Comparison of ENCODE assay signal across 1 cellular context in the genomic region with DNA sequence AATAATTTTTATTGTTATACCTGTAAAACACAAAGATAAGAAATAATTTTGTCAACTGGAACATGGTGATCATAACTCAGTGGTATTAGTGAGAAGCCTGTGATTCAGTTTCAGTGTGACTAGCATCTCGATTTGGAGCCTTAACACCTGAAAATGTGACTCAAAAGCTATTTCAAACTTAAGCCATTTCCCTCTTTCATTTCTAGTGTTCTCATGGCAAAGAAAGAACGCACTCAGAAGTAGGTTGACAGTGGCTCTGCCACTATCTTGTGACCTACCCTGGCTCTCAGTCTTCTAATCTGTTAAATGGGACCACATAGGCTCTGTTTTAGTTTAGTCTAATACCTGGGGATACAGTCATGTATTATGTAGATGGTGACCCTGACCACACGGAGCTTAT.
TF ChIP-seq lines count a peak whose summit lies in the region.

No MANE protein-coding gene starts in this region.

TF ChIP-seq in GM12878, 131 proteins besides CTCF, POLR2A, EP300 and RAD21 (continued from another document and continues in another):
- TF ChIP-seq ETV6 (conservative IDR thresholded peaks at IDR 0.05 in 1 of 2, IDR thresholded peaks at IDR 0.05 in 1 of 2; ENCODE audit: borderline replicate concordance in 1 of 2, low read depth in 1 of 2): peak in 1 of 2 experiments; percentile 83; a peak in 2 of 4 replicates
- TF ChIP-seq, protein P1, sequence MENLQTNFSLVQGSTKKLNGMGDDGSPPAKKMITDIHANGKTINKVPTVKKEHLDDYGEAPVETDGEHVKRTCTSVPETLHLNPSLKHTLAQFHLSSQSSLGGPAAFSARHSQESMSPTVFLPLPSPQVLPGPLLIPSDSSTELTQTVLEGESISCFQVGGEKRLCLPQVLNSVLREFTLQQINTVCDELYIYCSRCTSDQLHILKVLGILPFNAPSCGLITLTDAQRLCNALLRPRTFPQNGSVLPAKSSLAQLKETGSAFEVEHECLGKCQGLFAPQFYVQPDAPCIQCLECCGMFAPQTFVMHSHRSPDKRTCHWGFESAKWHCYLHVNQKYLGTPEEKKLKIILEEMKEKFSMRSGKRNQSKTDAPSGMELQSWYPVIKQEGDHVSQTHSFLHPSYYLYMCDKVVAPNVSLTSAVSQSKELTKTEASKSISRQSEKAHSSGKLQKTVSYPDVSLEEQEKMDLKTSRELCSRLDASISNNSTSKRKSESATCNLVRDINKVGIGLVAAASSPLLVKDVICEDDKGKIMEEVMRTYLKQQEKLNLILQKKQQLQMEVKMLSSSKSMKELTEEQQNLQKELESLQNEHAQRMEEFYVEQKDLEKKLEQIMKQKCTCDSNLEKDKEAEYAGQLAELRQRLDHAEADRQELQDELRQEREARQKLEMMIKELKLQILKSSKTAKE (IDR thresholded peaks at IDR 0.05; ENCODE audit: low read depth, poor library complexity, severe bottlenecking): peak; percentile 80
- no peak for TF ChIP-seq EZH2 (IDR thresholded peaks at IDR 0.05; ENCODE audit: borderline replicate concordance, control insufficient read depth, low read depth, low read length)
- no peak for TF ChIP-seq ZSCAN29 (IDR thresholded peaks at IDR 0.05)
- TF ChIP-seq, protein P2, sequence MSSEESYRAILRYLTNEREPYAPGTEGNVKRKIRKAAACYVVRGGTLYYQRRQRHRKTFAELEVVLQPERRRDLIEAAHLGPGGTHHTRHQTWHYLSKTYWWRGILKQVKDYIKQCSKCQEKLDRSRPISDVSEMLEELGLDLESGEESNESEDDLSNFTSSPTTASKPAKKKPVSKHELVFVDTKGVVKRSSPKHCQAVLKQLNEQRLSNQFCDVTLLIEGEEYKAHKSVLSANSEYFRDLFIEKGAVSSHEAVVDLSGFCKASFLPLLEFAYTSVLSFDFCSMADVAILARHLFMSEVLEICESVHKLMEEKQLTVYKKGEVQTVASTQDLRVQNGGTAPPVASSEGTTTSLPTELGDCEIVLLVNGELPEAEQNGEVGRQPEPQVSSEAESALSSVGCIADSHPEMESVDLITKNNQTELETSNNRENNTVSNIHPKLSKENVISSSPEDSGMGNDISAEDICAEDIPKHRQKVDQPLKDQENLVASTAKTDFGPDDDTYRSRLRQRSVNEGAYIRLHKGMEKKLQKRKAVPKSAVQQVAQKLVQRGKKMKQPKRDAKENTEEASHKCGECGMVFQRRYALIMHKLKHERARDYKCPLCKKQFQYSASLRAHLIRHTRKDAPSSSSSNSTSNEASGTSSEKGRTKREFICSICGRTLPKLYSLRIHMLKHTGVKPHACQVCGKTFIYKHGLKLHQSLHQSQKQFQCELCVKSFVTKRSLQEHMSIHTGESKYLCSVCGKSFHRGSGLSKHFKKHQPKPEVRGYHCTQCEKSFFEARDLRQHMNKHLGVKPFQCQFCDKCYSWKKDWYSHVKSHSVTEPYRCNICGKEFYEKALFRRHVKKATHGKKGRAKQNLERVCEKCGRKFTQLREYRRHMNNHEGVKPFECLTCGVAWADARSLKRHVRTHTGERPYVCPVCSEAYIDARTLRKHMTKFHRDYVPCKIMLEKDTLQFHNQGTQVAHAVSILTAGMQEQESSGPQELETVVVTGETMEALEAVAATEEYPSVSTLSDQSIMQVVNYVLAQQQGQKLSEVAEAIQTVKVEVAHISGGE (CRISPR knock-in tag; IDR thresholded peaks at IDR 0.05): peak; percentile 36; the same call in 1 of the 2 replicates
- peak; percentile 99 for TF ChIP-seq ZNF217 (IDR thresholded peaks at IDR 0.05)
- TF ChIP-seq CBX5 (IDR thresholded peaks at IDR 0.05; ENCODE audit: low read depth): peak; percentile 93
- TF ChIP-seq, protein P3, sequence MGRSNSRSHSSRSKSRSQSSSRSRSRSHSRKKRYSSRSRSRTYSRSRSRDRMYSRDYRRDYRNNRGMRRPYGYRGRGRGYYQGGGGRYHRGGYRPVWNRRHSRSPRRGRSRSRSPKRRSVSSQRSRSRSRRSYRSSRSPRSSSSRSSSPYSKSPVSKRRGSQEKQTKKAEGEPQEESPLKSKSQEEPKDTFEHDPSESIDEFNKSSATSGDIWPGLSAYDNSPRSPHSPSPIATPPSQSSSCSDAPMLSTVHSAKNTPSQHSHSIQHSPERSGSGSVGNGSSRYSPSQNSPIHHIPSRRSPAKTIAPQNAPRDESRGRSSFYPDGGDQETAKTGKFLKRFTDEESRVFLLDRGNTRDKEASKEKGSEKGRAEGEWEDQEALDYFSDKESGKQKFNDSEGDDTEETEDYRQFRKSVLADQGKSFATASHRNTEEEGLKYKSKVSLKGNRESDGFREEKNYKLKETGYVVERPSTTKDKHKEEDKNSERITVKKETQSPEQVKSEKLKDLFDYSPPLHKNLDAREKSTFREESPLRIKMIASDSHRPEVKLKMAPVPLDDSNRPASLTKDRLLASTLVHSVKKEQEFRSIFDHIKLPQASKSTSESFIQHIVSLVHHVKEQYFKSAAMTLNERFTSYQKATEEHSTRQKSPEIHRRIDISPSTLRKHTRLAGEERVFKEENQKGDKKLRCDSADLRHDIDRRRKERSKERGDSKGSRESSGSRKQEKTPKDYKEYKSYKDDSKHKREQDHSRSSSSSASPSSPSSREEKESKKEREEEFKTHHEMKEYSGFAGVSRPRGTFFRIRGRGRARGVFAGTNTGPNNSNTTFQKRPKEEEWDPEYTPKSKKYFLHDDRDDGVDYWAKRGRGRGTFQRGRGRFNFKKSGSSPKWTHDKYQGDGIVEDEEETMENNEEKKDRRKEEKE (IDR thresholded peaks at IDR 0.05): no peak
- TF ChIP-seq BMI1 (IDR thresholded peaks at IDR 0.05; ENCODE audit: borderline replicate concordance): peak; percentile 12; the same call in 1 of the 2 replicates
- TF ChIP-seq BRCA1 (IDR thresholded peaks at IDR 0.05; ENCODE audit: low read depth, low read length): no peak
- TF ChIP-seq, protein P4, sequence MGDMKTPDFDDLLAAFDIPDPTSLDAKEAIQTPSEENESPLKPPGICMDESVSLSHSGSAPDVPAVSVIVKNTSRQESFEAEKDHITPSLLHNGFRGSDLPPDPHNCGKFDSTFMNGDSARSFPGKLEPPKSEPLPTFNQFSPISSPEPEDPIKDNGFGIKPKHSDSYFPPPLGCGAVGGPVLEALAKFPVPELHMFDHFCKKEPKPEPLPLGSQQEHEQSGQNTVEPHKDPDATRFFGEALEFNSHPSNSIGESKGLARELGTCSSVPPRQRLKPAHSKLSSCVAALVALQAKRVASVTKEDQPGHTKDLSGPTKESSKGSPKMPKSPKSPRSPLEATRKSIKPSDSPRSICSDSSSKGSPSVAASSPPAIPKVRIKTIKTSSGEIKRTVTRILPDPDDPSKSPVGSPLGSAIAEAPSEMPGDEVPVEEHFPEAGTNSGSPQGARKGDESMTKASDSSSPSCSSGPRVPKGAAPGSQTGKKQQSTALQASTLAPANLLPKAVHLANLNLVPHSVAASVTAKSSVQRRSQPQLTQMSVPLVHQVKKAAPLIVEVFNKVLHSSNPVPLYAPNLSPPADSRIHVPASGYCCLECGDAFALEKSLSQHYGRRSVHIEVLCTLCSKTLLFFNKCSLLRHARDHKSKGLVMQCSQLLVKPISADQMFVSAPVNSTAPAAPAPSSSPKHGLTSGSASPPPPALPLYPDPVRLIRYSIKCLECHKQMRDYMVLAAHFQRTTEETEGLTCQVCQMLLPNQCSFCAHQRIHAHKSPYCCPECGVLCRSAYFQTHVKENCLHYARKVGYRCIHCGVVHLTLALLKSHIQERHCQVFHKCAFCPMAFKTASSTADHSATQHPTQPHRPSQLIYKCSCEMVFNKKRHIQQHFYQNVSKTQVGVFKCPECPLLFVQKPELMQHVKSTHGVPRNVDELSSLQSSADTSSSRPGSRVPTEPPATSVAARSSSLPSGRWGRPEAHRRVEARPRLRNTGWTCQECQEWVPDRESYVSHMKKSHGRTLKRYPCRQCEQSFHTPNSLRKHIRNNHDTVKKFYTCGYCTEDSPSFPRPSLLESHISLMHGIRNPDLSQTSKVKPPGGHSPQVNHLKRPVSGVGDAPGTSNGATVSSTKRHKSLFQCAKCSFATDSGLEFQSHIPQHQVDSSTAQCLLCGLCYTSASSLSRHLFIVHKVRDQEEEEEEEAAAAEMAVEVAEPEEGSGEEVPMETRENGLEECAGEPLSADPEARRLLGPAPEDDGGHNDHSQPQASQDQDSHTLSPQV (IDR thresholded peaks at IDR 0.05): no peak
- TF ChIP-seq HDAC6 (IDR thresholded peaks at IDR 0.05; ENCODE audit: unreplicated experiment): no peak
- TF ChIP-seq EED (IDR thresholded peaks at IDR 0.05; ENCODE audit: low read depth): peak; percentile 88
- peak; percentile 79; the same call in 1 of the 2 replicates for TF ChIP-seq DPF2 (IDR thresholded peaks at IDR 0.05)
- TF ChIP-seq BACH1 (IDR thresholded peaks at IDR 0.05; ENCODE audit: borderline replicate concordance): peak; percentile 47; the same call in 1 of the 2 replicates
- 0 out of 2 replicates have a peak, but pooled peaks have one; percentile 50 for TF ChIP-seq PML (IDR thresholded peaks at IDR 0.05; ENCODE audit: low read length)
- TF ChIP-seq SUPT20H (IDR thresholded peaks at IDR 0.05; ENCODE audit: borderline replicate concordance, control insufficient read depth, low read depth, low read length): no peak
- peak; percentile 88 for TF ChIP-seq IRF4 (IDR thresholded peaks at IDR 0.05; ENCODE audit: low read depth, low read length)
- TF ChIP-seq RB1 (IDR thresholded peaks at IDR 0.05; ENCODE audit: borderline replicate concordance): no peak
- TF ChIP-seq CBX3 (IDR thresholded peaks at IDR 0.05; ENCODE audit: borderline replicate concordance, low read depth): no peak
- TF ChIP-seq KDM1A (IDR thresholded peaks at IDR 0.05; ENCODE audit: borderline replicate concordance): peak; percentile 97; the same call in 1 of the 2 replicates
- TF ChIP-seq, protein P5, sequence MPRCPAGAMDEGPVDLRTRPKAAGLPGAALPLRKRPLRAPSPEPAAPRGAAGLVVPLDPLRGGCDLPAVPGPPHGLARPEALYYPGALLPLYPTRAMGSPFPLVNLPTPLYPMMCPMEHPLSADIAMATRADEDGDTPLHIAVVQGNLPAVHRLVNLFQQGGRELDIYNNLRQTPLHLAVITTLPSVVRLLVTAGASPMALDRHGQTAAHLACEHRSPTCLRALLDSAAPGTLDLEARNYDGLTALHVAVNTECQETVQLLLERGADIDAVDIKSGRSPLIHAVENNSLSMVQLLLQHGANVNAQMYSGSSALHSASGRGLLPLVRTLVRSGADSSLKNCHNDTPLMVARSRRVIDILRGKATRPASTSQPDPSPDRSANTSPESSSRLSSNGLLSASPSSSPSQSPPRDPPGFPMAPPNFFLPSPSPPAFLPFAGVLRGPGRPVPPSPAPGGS (IDR thresholded peaks at IDR 0.05; ENCODE audit: borderline replicate concordance, insufficient read depth, low read depth, low read length, poor library complexity, severe bottlenecking): peak; percentile 88
- TF ChIP-seq IKZF2 (IDR thresholded peaks at IDR 0.05): peak; percentile 59 to 75
- peak; percentile 77; the same call in 1 of the 2 replicates for TF ChIP-seq TCF3 (IDR thresholded peaks at IDR 0.05; ENCODE audit: borderline replicate concordance, insufficient read depth, low read depth, low read length)
- TF ChIP-seq SIX5 (IDR thresholded peaks at IDR 0.05; ENCODE audit: low read depth, low read length, severe bottlenecking): no peak
- TF ChIP-seq, protein P6, sequence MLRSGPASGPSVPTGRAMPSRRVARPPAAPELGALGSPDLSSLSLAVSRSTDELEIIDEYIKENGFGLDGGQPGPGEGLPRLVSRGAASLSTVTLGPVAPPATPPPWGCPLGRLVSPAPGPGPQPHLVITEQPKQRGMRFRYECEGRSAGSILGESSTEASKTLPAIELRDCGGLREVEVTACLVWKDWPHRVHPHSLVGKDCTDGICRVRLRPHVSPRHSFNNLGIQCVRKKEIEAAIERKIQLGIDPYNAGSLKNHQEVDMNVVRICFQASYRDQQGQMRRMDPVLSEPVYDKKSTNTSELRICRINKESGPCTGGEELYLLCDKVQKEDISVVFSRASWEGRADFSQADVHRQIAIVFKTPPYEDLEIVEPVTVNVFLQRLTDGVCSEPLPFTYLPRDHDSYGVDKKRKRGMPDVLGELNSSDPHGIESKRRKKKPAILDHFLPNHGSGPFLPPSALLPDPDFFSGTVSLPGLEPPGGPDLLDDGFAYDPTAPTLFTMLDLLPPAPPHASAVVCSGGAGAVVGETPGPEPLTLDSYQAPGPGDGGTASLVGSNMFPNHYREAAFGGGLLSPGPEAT (IDR thresholded peaks at IDR 0.05; ENCODE audit: low read depth): peak; percentile 82
- TF ChIP-seq HCFC1 (IDR thresholded peaks at IDR 0.05; ENCODE audit: low read length): no peak
- TF ChIP-seq, protein P7, sequence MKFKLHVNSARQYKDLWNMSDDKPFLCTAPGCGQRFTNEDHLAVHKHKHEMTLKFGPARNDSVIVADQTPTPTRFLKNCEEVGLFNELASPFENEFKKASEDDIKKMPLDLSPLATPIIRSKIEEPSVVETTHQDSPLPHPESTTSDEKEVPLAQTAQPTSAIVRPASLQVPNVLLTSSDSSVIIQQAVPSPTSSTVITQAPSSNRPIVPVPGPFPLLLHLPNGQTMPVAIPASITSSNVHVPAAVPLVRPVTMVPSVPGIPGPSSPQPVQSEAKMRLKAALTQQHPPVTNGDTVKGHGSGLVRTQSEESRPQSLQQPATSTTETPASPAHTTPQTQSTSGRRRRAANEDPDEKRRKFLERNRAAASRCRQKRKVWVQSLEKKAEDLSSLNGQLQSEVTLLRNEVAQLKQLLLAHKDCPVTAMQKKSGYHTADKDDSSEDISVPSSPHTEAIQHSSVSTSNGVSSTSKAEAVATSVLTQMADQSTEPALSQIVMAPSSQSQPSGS (IDR thresholded peaks at IDR 0.05; ENCODE audit: low read length): peak; percentile 80
- TF ChIP-seq, protein P8, sequence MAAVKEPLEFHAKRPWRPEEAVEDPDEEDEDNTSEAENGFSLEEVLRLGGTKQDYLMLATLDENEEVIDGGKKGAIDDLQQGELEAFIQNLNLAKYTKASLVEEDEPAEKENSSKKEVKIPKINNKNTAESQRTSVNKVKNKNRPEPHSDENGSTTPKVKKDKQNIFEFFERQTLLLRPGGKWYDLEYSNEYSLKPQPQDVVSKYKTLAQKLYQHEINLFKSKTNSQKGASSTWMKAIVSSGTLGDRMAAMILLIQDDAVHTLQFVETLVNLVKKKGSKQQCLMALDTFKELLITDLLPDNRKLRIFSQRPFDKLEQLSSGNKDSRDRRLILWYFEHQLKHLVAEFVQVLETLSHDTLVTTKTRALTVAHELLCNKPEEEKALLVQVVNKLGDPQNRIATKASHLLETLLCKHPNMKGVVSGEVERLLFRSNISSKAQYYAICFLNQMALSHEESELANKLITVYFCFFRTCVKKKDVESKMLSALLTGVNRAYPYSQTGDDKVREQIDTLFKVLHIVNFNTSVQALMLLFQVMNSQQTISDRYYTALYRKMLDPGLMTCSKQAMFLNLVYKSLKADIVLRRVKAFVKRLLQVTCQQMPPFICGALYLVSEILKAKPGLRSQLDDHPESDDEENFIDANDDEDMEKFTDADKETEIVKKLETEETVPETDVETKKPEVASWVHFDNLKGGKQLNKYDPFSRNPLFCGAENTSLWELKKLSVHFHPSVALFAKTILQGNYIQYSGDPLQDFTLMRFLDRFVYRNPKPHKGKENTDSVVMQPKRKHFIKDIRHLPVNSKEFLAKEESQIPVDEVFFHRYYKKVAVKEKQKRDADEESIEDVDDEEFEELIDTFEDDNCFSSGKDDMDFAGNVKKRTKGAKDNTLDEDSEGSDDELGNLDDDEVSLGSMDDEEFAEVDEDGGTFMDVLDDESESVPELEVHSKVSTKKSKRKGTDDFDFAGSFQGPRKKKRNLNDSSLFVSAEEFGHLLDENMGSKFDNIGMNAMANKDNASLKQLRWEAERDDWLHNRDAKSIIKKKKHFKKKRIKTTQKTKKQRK (IDR thresholded peaks at IDR 0.05; ENCODE audit: low read depth, low read length): no peak
- no peak for TF ChIP-seq NRF1 (conservative IDR thresholded peaks at IDR 0.05; ENCODE audit: low read depth, low read length)
